In genomic region chr5:82620957-82621600, GRCh38 we compare ENCODE assay signal across 21 cellular contexts.
DNase-seq lines count a peak whose midpoint lies in the region; ATAC-seq and TF ChIP-seq lines count a peak whose summit lies in the region.
"Had no signal": no experiment of that assay in that cellular context is flagged by ENCODE, and none has a peak within 500 bp of the region (broad histone marks: within the 10 kb centered on the region; RNA-seq: fewer than 3 reads in every experiment).

No MANE protein-coding gene starts in this region.

- H4K20me1 ChIP-seq in fibroblast of lung (ENCODE audit: control insufficient read depth, extremely low read depth, insufficient read depth, low read length), result no peaks in the 10 kb centered on the region

- peak overlapping the region; percentile 86 for H3K27ac Mint-ChIP-seq in activated CD4-positive, alpha-beta T cell treated with anti-CD3 and anti-CD28 coated beads, Interleukin-2, amount 10 ng/mL, durations not matched to agents 7 days and 5 days
- H3K27ac Mint-ChIP-seq in T-helper 17 cell, result peak overlapping the region; percentile 68
- H3K27ac Mint-ChIP-seq in stimulated activated effector memory CD8-positive, alpha-beta T cell treated with anti-CD3 and anti-CD28 coated beads, Interleukin-12 subunit alpha, Interleukin-12 subunit beta, amount 100 ng/mL, for 72 hours, result no peak overlapping the region
- H3K27ac Mint-ChIP-seq: activated B cell treated with CpG ODN at 0.5 μM for 24 hours; activated naive CD8-positive, alpha-beta T cell treated with anti-CD3 and anti-CD28 coated beads, Interleukin-2, amount 50 U/mL, for 24 hours; CD4-positive, CD25-positive, alpha-beta regulatory T cell; GM23338 had no signal

- H3K9me3 ChIP-seq in T-helper 17 cell (ENCODE audit: control insufficient read depth, low read length, poor library complexity, severe bottlenecking) (no peaks in the 10 kb centered on the region), fibroblast of lung (ENCODE audit: control insufficient read depth, insufficient read depth, low read depth, low read length) (no peaks in the 10 kb centered on the region)

- CTCF ChIA-PET in activated CD4-positive, alpha-beta T cell treated with anti-CD3 and anti-CD28 coated beads, Interleukin-2, amount 10 ng/mL, durations not matched to agents 7 days and 5 days (lab: Charles Lee), result no interaction called here

- no peaks in the 10 kb centered on the region for H3K4me1 ChIP-seq in fibroblast of lung (ENCODE audit: control insufficient read depth, extremely low read depth, insufficient read depth, low read length)
- H3K4me1 ChIP-seq: sigmoid colon had no signal

- H3K9ac ChIP-seq in fibroblast of lung (ENCODE audit: insufficient read depth, low read length), result no peak overlapping the region

- peaks cover 6% of the 10 kb centered on the region for H3K27me3 Mint-ChIP-seq in activated CD4-positive, alpha-beta T cell treated with anti-CD3 and anti-CD28 coated beads, Interleukin-2, amount 10 ng/mL, durations not matched to agents 7 days and 5 days
- H3K27me3 Mint-ChIP-seq in T-helper 17 cell, result no peaks in the 10 kb centered on the region
- H3K27me3 Mint-ChIP-seq: activated B cell treated with CpG ODN at 0.5 μM for 24 hours; activated naive CD8-positive, alpha-beta T cell treated with anti-CD3 and anti-CD28 coated beads, Interleukin-2, amount 50 U/mL, for 24 hours; CD4-positive, CD25-positive, alpha-beta regulatory T cell had no signal

- intact Hi-C loops in left cardiac atrium (cut with DNase I), result no loop called here

- H2AFZ ChIP-seq in fibroblast of lung (ENCODE audit: low read length), result no peak overlapping the region
- H2AFZ ChIP-seq: GM23338 had no signal

- POLR2A ChIA-PET in activated CD4-positive, alpha-beta T cell treated with anti-CD3 and anti-CD28 coated beads, Interleukin-2, amount 10 ng/mL, durations not matched to agents 7 days and 5 days (lab: Charles Lee), result no interaction called here

- no peaks in the 10 kb centered on the region for H3K27me3 ChIP-seq in fibroblast of lung (ENCODE audit: control insufficient read depth, insufficient read depth, low read length)
- H3K27me3 ChIP-seq: sigmoid colon had no signal

- peaks cover 3% of the 10 kb centered on the region for H3K9me3 Mint-ChIP-seq in activated CD4-positive, alpha-beta T cell treated with anti-CD3 and anti-CD28 coated beads, Interleukin-2, amount 10 ng/mL, durations not matched to agents 7 days and 5 days
- peaks cover 3% of the 10 kb centered on the region for H3K9me3 Mint-ChIP-seq in stimulated activated effector memory CD8-positive, alpha-beta T cell treated with anti-CD3 and anti-CD28 coated beads, Interleukin-12 subunit alpha, Interleukin-12 subunit beta, amount 100 ng/mL, for 72 hours
- H3K9me3 Mint-ChIP-seq: activated B cell treated with CpG ODN at 0.5 μM for 24 hours; activated naive CD8-positive, alpha-beta T cell treated with anti-CD3 and anti-CD28 coated beads, Interleukin-2, amount 50 U/mL, for 24 hours had no signal

- no peaks in the 10 kb centered on the region for H3K79me2 ChIP-seq in fibroblast of lung (ENCODE audit: control insufficient read depth, insufficient read depth, low read length)

- H3K4me1 Mint-ChIP-seq in activated CD4-positive, alpha-beta T cell treated with anti-CD3 and anti-CD28 coated beads, Interleukin-2, amount 10 ng/mL, durations not matched to agents 7 days and 5 days, result peaks cover 16% of the 10 kb centered on the region
- peaks cover 11% of the 10 kb centered on the region for H3K4me1 Mint-ChIP-seq in T-helper 17 cell
- peaks cover 9% of the 10 kb centered on the region for H3K4me1 Mint-ChIP-seq in stimulated activated effector memory CD8-positive, alpha-beta T cell treated with anti-CD3 and anti-CD28 coated beads, Interleukin-12 subunit alpha, Interleukin-12 subunit beta, amount 100 ng/mL, for 72 hours
- H3K4me1 Mint-ChIP-seq: activated B cell treated with CpG ODN at 0.5 μM for 24 hours; CD4-positive, CD25-positive, alpha-beta regulatory T cell; GM23338 had no signal

- H3K36me3 Mint-ChIP-seq in activated CD4-positive, alpha-beta T cell treated with anti-CD3 and anti-CD28 coated beads, Interleukin-2, amount 10 ng/mL, durations not matched to agents 7 days and 5 days (ENCODE audit: low read depth), result no peaks in the 10 kb centered on the region
- H3K36me3 Mint-ChIP-seq in T-helper 17 cell (ENCODE audit: low read depth), result no peaks in the 10 kb centered on the region
- H3K36me3 Mint-ChIP-seq in stimulated activated effector memory CD8-positive, alpha-beta T cell treated with anti-CD3 and anti-CD28 coated beads, Interleukin-12 subunit alpha, Interleukin-12 subunit beta, amount 100 ng/mL, for 72 hours, result no peaks in the 10 kb centered on the region
- H3K36me3 Mint-ChIP-seq: CD4-positive, CD25-positive, alpha-beta regulatory T cell had no signal

- ATAC-seq in T-helper 17 cell, result peak; percentile 52
- peak; percentile 72 for ATAC-seq in stimulated activated effector memory CD8-positive, alpha-beta T cell treated with anti-CD3 and anti-CD28 coated beads, Interleukin-12 subunit alpha, Interleukin-12 subunit beta, amount 100 ng/mL, for 72 hours
- no peak for ATAC-seq in HG03108 (IDR thresholded peaks at IDR 0.05; ENCODE audit: unreplicated experiment)
- no peak for ATAC-seq in left cardiac atrium
- ATAC-seq in GM18498 (IDR thresholded peaks at IDR 0.05; ENCODE audit: unreplicated experiment), result no peak
- ATAC-seq: activated naive CD8-positive, alpha-beta T cell treated with anti-CD3 and anti-CD28 coated beads, Interleukin-2, amount 50 U/mL, for 24 hours; GM12878; GM23338 had no signal

- no peaks in the 10 kb centered on the region for H3K36me3 ChIP-seq in fibroblast of lung (ENCODE audit: control insufficient read depth, insufficient read depth, low read length)
- H3K36me3 ChIP-seq: sigmoid colon had no signal

- H3K27ac ChIP-seq in fibroblast of lung (ENCODE audit: insufficient read depth, low read length), result no peak overlapping the region
- H3K27ac ChIP-seq: coronary artery, epithelial cell of prostate, sigmoid colon had no signal

- DNase-seq in activated CD4-positive, alpha-beta T cell treated with anti-CD3 and anti-CD28 coated beads, Interleukin-2, amount 10 ng/mL, durations not matched to agents 7 days and 5 days, result peak; percentile 44
- DNase-seq in activated CD4-positive, alpha-beta T cell treated with anti-CD3 and anti-CD28 coated beads for 48 hours, result no peak
- DNase-seq in T-helper 17 cell, result no peak
- DNase-seq in fibroblast of lung (ENCODE audit: low read depth in 2 of 2), result peak; percentile 39 to 89
- no peak for DNase-seq in stimulated activated effector memory CD8-positive, alpha-beta T cell treated with anti-CD3 and anti-CD28 coated beads, Interleukin-12 subunit alpha, Interleukin-12 subunit beta, amount 100 ng/mL, for 72 hours (ENCODE audit: low spot score in 2 of 2)
- DNase-seq in left cardiac atrium, result no peak
- DNase-seq: activated B cell treated with CpG ODN at 0.5 μM for 24 hours; activated naive CD8-positive, alpha-beta T cell treated with anti-CD3 and anti-CD28 coated beads, Interleukin-2, amount 50 U/mL, for 24 hours; activated T-cell treated with anti-CD3 and anti-CD28 coated beads for 4 hours; CD4-positive, CD25-positive, alpha-beta regulatory T cell; NCI-H1930; NCI-H69; nucleus accumbens; sigmoid colon; trophoblast cell had no signal

- H3K4me3 Mint-ChIP-seq in activated CD4-positive, alpha-beta T cell treated with anti-CD3 and anti-CD28 coated beads, Interleukin-2, amount 10 ng/mL, durations not matched to agents 7 days and 5 days, result no peak overlapping the region
- H3K4me3 Mint-ChIP-seq in T-helper 17 cell, result no peak overlapping the region
- H3K4me3 Mint-ChIP-seq in stimulated activated effector memory CD8-positive, alpha-beta T cell treated with anti-CD3 and anti-CD28 coated beads, Interleukin-12 subunit alpha, Interleukin-12 subunit beta, amount 100 ng/mL, for 72 hours, result no peak overlapping the region
- H3K4me3 Mint-ChIP-seq: activated B cell treated with CpG ODN at 0.5 μM for 24 hours; activated naive CD8-positive, alpha-beta T cell treated with anti-CD3 and anti-CD28 coated beads, Interleukin-2, amount 50 U/mL, for 24 hours; CD4-positive, CD25-positive, alpha-beta regulatory T cell; GM23338 had no signal

- H3K4me3 ChIP-seq in fibroblast of lung (replicated peaks in 1 of 4; ENCODE audit: control extremely low read depth in 1 of 4, insufficient read depth in 1 of 4, low read depth in 3 of 4, low read length in 4 of 4), result no peak overlapping the region
- H3K4me3 ChIP-seq: coronary artery, GM12878, GM23338, sigmoid colon had no signal

- TF ChIP-seq CTCF in fibroblast of lung (conservative IDR thresholded peaks at IDR 0.05 in 1 of 2, IDR thresholded peaks at IDR 0.05 in 1 of 2; ENCODE audit: low read depth in 1 of 2, low read length in 2 of 2), result peak in 1 of 2 donors; percentile 2

- H3K4me2 ChIP-seq in fibroblast of lung (ENCODE audit: extremely low read depth, insufficient read depth, low read length), result no peak overlapping the region
- H3K4me2 ChIP-seq: GM23338 had no signal

Comparison
In these comparisons a context has a peak if more than half of its experiments do, and no peak if none do; other contexts are left out.
1. DNase-seq: peak in activated CD4-positive, alpha-beta T cell treated with anti-CD3 and anti-CD28 coated beads, Interleukin-2, amount 10 ng/mL, durations not matched to agents 7 days and 5 days (single experiment) and fibroblast of lung (2 of 2); none in activated CD4-positive, alpha-beta T cell treated with anti-CD3 and anti-CD28 coated beads for 48 hours (single experiment), T-helper 17 cell (0 of 3), stimulated activated effector memory CD8-positive, alpha-beta T cell treated with anti-CD3 and anti-CD28 coated beads, Interleukin-12 subunit alpha, Interleukin-12 subunit beta, amount 100 ng/mL, for 72 hours (0 of 2) and left cardiac atrium (single experiment).
2. ATAC-seq: peak in T-helper 17 cell (single experiment) and stimulated activated effector memory CD8-positive, alpha-beta T cell treated with anti-CD3 and anti-CD28 coated beads, Interleukin-12 subunit alpha, Interleukin-12 subunit beta, amount 100 ng/mL, for 72 hours (single experiment); none in HG03108 (single experiment), left cardiac atrium (0 of 2) and GM18498 (single experiment).